ENCODE assay signal across 17 cellular contexts in genomic region chrX:133302775-133303445, GRCh38.
A peak's percentile ranks its signal among the peaks of the same experiment; 100 is the strongest.
DNase-seq lines count a peak whose midpoint lies in the region; ATAC-seq and TF ChIP-seq lines count a peak whose summit lies in the region.
"Had no signal": no experiment of that assay in that cellular context is flagged by ENCODE, and none has a peak within 500 bp of the region (broad histone marks: within the 10 kb centered on the region; RNA-seq: fewer than 3 reads in every experiment).

No MANE protein-coding gene starts in this region.

- in situ Hi-C loops in IMR-90 (cut with MboI; ENCODE audit: low sequenced_read_pairs) = no loop called here
- in situ Hi-C loops in GM13977 (cut with MboI; ENCODE audit: low pct_unique_long_range_greater_than_20kb, low sequenced_read_pairs, unreplicated experiment) = no loop called here

- BruUV-seq in IMR-90 (replicated peaks; lab: Mats Ljungman, UMichigan) = no TSS peak

- no peaks in the 10 kb centered on the region for H4K20me1 ChIP-seq in IMR-90 (ENCODE audit: insufficient read depth, low read length)

- H3K4me3 ChIP-seq in IMR-90 (ENCODE audit: insufficient read depth, low read depth, low read length) = no peak overlapping the region
- H3K4me3 ChIP-seq: GM12878 had no signal

- no peaks in the 10 kb centered on the region for H3K4me1 ChIP-seq in IMR-90 (ENCODE audit: control insufficient read depth, insufficient read depth, low read length)
- H3K4me1 ChIP-seq: BE2C had no signal

- no peak overlapping the region for H2AK9ac ChIP-seq in IMR-90 (replicated peaks; ENCODE audit: low read depth, low read length, poor library complexity)

- H3K36me3 ChIP-seq in IMR-90 (ENCODE audit: control insufficient read depth, insufficient read depth, low read length) = no peaks in the 10 kb centered on the region
- H3K36me3 ChIP-seq: BE2C had no signal

- no peak overlapping the region for H2BK5ac ChIP-seq in IMR-90 (ENCODE audit: low read depth, low read length, poor library complexity, severe bottlenecking)

- H3K9me3 Mint-ChIP-seq in mesothelial cell of epicardium = no peaks in the 10 kb centered on the region
- H3K9me3 Mint-ChIP-seq: CD4-positive, alpha-beta memory T cell; HFFc6 had no signal

- H4K5ac ChIP-seq in IMR-90 (ENCODE audit: low read depth, low read length) = no peak overlapping the region

- no peak for TF ChIP-seq RAD21 in IMR-90 (IDR thresholded peaks at IDR 0.05; ENCODE audit: low read length)

- no CpG with 5 or more reads among the region's 10 CpGs for WGBS in IMR-90 (ENCODE audit: extremely low coverage in 2 of 2, insufficient read length in 1 of 2), 2 experiments

- peaks cover 9% of the 10 kb centered on the region for H3K36me3 Mint-ChIP-seq in mesothelial cell of epicardium
- H3K36me3 Mint-ChIP-seq: CD4-positive, alpha-beta memory T cell had no signal

- no peaks in the 10 kb centered on the region for H3K9me1 ChIP-seq in IMR-90 (ENCODE audit: insufficient read depth, low read length)

- no peak overlapping the region for H3K27ac Mint-ChIP-seq in mesothelial cell of epicardium
- H3K27ac Mint-ChIP-seq: CD4-positive, alpha-beta memory T cell; HFFc6 had no signal

- no peak overlapping the region for H3K4me2 ChIP-seq in IMR-90 (ENCODE audit: low read depth, low read length)

- no peak overlapping the region for H3K14ac ChIP-seq in IMR-90 (replicated peaks; ENCODE audit: low read depth, low read length)

- H3K9ac ChIP-seq in IMR-90 (ENCODE audit: low read depth, low read length) = no peak overlapping the region

- no peak for TF ChIP-seq CTCF in IMR-90 (conservative IDR thresholded peaks at IDR 0.05; ENCODE audit: low read depth, low read length)
- no peak for TF ChIP-seq CTCF in mesothelial cell of epicardium (IDR thresholded peaks at IDR 0.05; ENCODE audit: unreplicated experiment)
- no peak for TF ChIP-seq CTCF in GM13977 (IDR thresholded peaks at IDR 0.05; ENCODE audit: extremely low read depth, insufficient read depth, missing control alignments)

- H2AK5ac ChIP-seq in IMR-90 (ENCODE audit: low read depth, low read length) = no peak overlapping the region

- no peak overlapping the region for H3K18ac ChIP-seq in IMR-90 (ENCODE audit: low read depth, low read length)

- no peak overlapping the region for H3K4me3 Mint-ChIP-seq in mesothelial cell of epicardium
- H3K4me3 Mint-ChIP-seq: CD4-positive, alpha-beta memory T cell; HFFc6 had no signal

- H3K27me3 ChIP-seq in IMR-90 (ENCODE audit: control insufficient read depth, insufficient read depth, low read length) = no peaks in the 10 kb centered on the region; the same call in 1 of the 2 replicates
- H3K27me3 ChIP-seq: BE2C had no signal

- no peak overlapping the region for H4K8ac ChIP-seq in IMR-90 (ENCODE audit: low read depth in 2 of 2, low read length in 2 of 2)

- no peak overlapping the region for H2BK120ac ChIP-seq in IMR-90 (ENCODE audit: low read depth, low read length)

- DNase-seq in A172 (ENCODE audit: low spot score) (peak; percentile 10), IMR-90 (peak; percentile 44), amniotic epithelial cell (ENCODE audit: low read depth) (peak; percentile 63), iris pigment epithelial cell (ENCODE audit: low read depth) (peak; percentile 12), mesothelial cell of epicardium (ENCODE audit: low spot score in 2 of 2, unreplicated experiment in 2 of 2) (no peak), GM13977 (ENCODE audit: low spot score) (no peak), AG08396 (ENCODE audit: low spot score) (no peak)
- DNase-seq: 8988T; ACHN; BE2C; CD4-positive, alpha-beta memory T cell; DMS79; HCEC 1CT; HFFc6 had no signal

- H2AFZ ChIP-seq in IMR-90 (replicated peaks; ENCODE audit: low read length, poor library complexity) = no peak overlapping the region

- no peak overlapping the region for H3K4ac ChIP-seq in IMR-90 (ENCODE audit: low read depth, low read length)

- no peak overlapping the region for H2BK15ac ChIP-seq in IMR-90 (ENCODE audit: low read depth, low read length)

- ATAC-seq in IMR-90 (ENCODE audit: low read depth) = no peak
- ATAC-seq: GM12878, HepG2 had no signal

- H2BK20ac ChIP-seq in IMR-90 (ENCODE audit: low read depth, low read length) = no peak overlapping the region

- intact Hi-C loops in IMR-90 (cut with micrococcal nuclease) = no loop called here

- H3K79me1 ChIP-seq in IMR-90 (ENCODE audit: low read depth in 1 of 2, low read length in 2 of 2) = no peaks in the 10 kb centered on the region

- no peaks in the 10 kb centered on the region for H3K9me3 ChIP-seq in IMR-90 (ENCODE audit: control insufficient read depth, insufficient read depth, low read length)
- H3K9me3 ChIP-seq: BE2C had no signal

- no peak overlapping the region for H3K23ac ChIP-seq in IMR-90 (ENCODE audit: low read depth, low read length)

- H4K91ac ChIP-seq in IMR-90 (ENCODE audit: insufficient read depth, low read depth, low read length) = no peak overlapping the region

- dilution Hi-C loops in IMR-90 (cut with HindIII; ENCODE audit: low sequenced_read_pairs, unreplicated experiment) = no loop called here

- POLR2A ChIA-PET in IMR-90 (lab: Charles Lee; ENCODE audit: unreplicated experiment) = no interaction called here

- H3K4me1 Mint-ChIP-seq in mesothelial cell of epicardium = peaks cover 9% of the 10 kb centered on the region
- H3K4me1 Mint-ChIP-seq: CD4-positive, alpha-beta memory T cell had no signal

- H3K27me3 Mint-ChIP-seq in mesothelial cell of epicardium (ENCODE audit: low read depth) = no peaks in the 10 kb centered on the region
- H3K27me3 Mint-ChIP-seq: CD4-positive, alpha-beta memory T cell had no signal

- TF ChIP-seq POLR2A in IMR-90 (IDR thresholded peaks at IDR 0.05; ENCODE audit: low read depth, low read length) = no peak

- no peak overlapping the region for H3K27ac ChIP-seq in IMR-90 (ENCODE audit: insufficient read depth, low read length)
- H3K27ac ChIP-seq: C4-2B had no signal

- CTCF ChIA-PET in IMR-90 (lab: Yijun Ruan, JAX) = no interaction called here

- H3K56ac ChIP-seq in IMR-90 (ENCODE audit: extremely low read depth, insufficient read depth, low read length) = no peak overlapping the region

TF ChIP-seq in IMR-90, 13 proteins besides CTCF, POLR2A, EP300 and RAD21:
- no peak for TF ChIP-seq RCOR1 (IDR thresholded peaks at IDR 0.05; ENCODE audit: insufficient replicate concordance, low read length)

Comparison
In these comparisons a context has a peak if more than half of its experiments do, and no peak if none do; other contexts are left out.
1. DNase-seq: peak in A172 (single experiment), IMR-90 (single experiment), amniotic epithelial cell (single experiment) and iris pigment epithelial cell (single experiment); none in mesothelial cell of epicardium (0 of 2), GM13977 (single experiment) and AG08396 (single experiment).